Comparison of ENCODE assay signal across 8 cellular contexts in the genomic region with DNA sequence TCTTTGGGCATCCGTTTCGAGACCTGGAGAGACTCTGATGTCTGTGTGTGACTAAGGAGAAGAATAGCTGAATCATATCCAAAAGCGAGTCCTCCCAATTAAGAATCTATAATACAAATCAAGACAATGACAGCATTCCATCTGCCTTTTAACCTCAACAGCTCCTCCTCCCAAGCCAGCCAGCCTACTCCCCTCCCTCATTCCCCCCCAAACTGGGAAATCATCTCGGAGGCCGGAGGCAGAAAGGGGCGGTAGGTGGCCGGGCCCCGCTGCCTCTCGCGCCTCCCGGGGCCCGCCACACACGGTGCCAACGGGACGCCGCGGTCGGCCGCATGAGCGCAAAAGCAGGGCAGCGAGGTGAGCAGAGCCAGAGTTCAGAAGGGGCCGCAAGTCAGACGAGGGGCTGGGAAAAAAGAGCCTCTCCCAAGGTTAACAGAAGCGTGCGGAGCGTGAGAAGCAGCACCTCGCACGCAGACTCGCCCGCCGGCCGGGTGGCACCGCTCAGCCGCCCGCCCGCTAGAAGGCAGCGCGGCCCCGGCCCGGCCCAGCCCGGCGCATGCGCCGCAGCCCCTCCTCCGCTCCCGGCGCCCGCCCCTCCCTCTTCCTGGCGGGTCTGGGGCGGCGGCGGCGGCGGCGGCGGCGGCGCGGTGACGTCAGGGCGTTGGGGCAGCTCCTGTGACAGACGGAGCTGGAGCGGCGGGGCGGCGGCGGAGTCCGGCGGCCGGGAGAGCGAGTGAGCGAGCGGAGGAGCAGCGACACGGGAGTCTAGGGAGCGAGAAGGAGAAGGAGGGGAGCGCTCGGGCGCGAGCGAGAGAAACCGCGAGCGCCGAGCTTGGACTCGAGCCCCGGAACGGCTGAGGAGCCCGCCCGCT. TPM values are rescaled to one million over a fixed set of nuclear protein-coding genes. Genes with fewer than 3 reads are reported as not detected.
DNase-seq lines count a peak whose midpoint lies in the region; ATAC-seq and TF ChIP-seq lines count a peak whose summit lies in the region.

A gene (plus strand): TSS at position 681 of the 872 bp plus-strand sequence. CDS start 44,635 bp downstream, outside the sequence.

- H3K4me1 ChIP-seq in Panc1 (ENCODE audit: control insufficient read depth, insufficient read depth, low read length) = peaks cover 13% of the 10 kb centered on the region
- peaks cover 0 to 23% of the 10 kb centered on the region in 2 donors for H3K4me1 ChIP-seq in muscle layer of duodenum (ENCODE audit: control insufficient read depth in 1 of 2, insufficient read depth in 2 of 2, low read length in 2 of 2)

- no peaks in the 10 kb centered on the region for H3K36me3 Mint-ChIP-seq in activated T-cell treated with anti-CD3 and anti-CD28 coated beads, Interleukin-2, amount 50 U/mL, for 4 hours (ENCODE audit: insufficient read depth)

- H3K4me3 Mint-ChIP-seq in activated T-cell treated with anti-CD3 and anti-CD28 coated beads, Interleukin-2, amount 50 U/mL, for 4 hours = peak within 1 kb of the TSS; percentile 99

- H3K4me3 ChIP-seq in Panc1 (ENCODE audit: low read depth in 2 of 2, low read length in 2 of 2) (peak within 1 kb of the TSS; percentile 84 to 93), muscle layer of duodenum (ENCODE audit: low read depth in 1 of 2, low read length in 2 of 2) (peak within 1 kb of the TSS; percentile 76 to 88)

- in situ Hi-C loops in Panc1 (cut with HindIII; ENCODE audit: low pct_unique_long_range_greater_than_20kb, low sequenced_read_pairs) = no loop called here

- no peaks in the 10 kb centered on the region for H3K9me3 Mint-ChIP-seq in activated T-cell treated with anti-CD3 and anti-CD28 coated beads, Interleukin-2, amount 50 U/mL, for 4 hours

- H3K36me3 ChIP-seq in Panc1 (ENCODE audit: control insufficient read depth, insufficient read depth, low read length) = peaks cover 7% of the 10 kb centered on the region
- H3K36me3 ChIP-seq in muscle layer of duodenum (ENCODE audit: control insufficient read depth in 1 of 2, insufficient read depth in 2 of 2, low read length in 2 of 2) = peaks cover 0 to 6% of the 10 kb centered on the region in 2 donors

- CTCF ChIA-PET in Panc1 (lab: Charles Lee) = no interaction called here

- peaks cover 31% of the 10 kb centered on the region for H3K4me1 Mint-ChIP-seq in activated T-cell treated with anti-CD3 and anti-CD28 coated beads, Interleukin-2, amount 50 U/mL, for 4 hours (ENCODE audit: low read depth)

- no peaks in the 10 kb centered on the region for H3K27me3 Mint-ChIP-seq in activated T-cell treated with anti-CD3 and anti-CD28 coated beads, Interleukin-2, amount 50 U/mL, for 4 hours (ENCODE audit: low read depth)

- intact Hi-C loops in Panc1 (cut with micrococcal nuclease; ENCODE audit: unreplicated experiment) = no loop called here

- H3K27me3 ChIP-seq in Panc1 (ENCODE audit: control insufficient read depth, insufficient read depth, low read length) (no peaks in the 10 kb centered on the region), muscle layer of duodenum (ENCODE audit: low read depth, low read length) (no peaks in the 10 kb centered on the region)

- DNase-seq in DMS 273 treated with DMSO at 0.1 percent for 48 hours (lab: John Stamatoyannopoulos, UW) (peak; percentile 59), HuH-7.5 (ENCODE audit: low spot score) (peak; percentile 79), Panc1 (ENCODE audit: low read depth, low spot score) (no peak)
- peak; percentile 94 for DNase-seq in activated T-cell treated with anti-CD3 and anti-CD28 coated beads, Interleukin-2, amount 50 U/mL, for 4 hours
- DNase-seq in stimulated activated CD8-positive, alpha-beta memory T cell treated with anti-CD3 and anti-CD28 coated beads, Interleukin-7, amount 100 ng/mL, for 4 hours (ENCODE audit: low read depth in 2 of 2) = peak; percentile 84 to 95

- H3K9me3 ChIP-seq in Panc1 (ENCODE audit: control insufficient read depth, insufficient read depth, low read depth, low read length) (no peaks in the 10 kb centered on the region), muscle layer of duodenum (ENCODE audit: control insufficient read depth in 1 of 2, low read length in 2 of 2) (no peaks in the 10 kb centered on the region)

- POLR2A ChIA-PET in Panc1 (lab: Charles Lee) = interaction anchor here (0.6 kb wide), 1 partner anchor 89 kb away, joined by 3 read pairs; no protein-coding TSS in a partner anchor

- H3K27ac ChIP-seq in Panc1 (ENCODE audit: low read length) (peak within 1 kb of the TSS; percentile 91), muscle layer of duodenum (ENCODE audit: low read length) (peak within 1 kb of the TSS; percentile 92)

- ATAC-seq in GM21526 (IDR thresholded peaks at IDR 0.05; ENCODE audit: low FRiP score, unreplicated experiment) = peak; percentile 68
- peak; percentile 93 for ATAC-seq in Panc1
- ATAC-seq in activated T-cell treated with anti-CD3 and anti-CD28 coated beads, Interleukin-2, amount 50 U/mL, for 4 hours = peak; percentile 82 to 83
- peak; percentile 96 for ATAC-seq in esophagus mucosa

- TF ChIP-seq CTCF in Panc1 (IDR thresholded peaks at IDR 0.05) = no peak

- BruUV-seq in Panc1 (replicated peaks; lab: Mats Ljungman, UMichigan) = TSS peak; percentile 98

RNA-seq across cellular contexts. Expression of the gene that starts here (rescaled TPM):
- total RNA-seq in Panc1 (2021; ENCODE audit: unreplicated experiment) (120 TPM), esophagus mucosa (102 TPM)
- polyA plus RNA-seq in Panc1 (2012; ENCODE audit: insufficient read length) = 65.0 TPM
- total RNA-seq in activated T-cell treated with anti-CD3 and anti-CD28 coated beads, Interleukin-2, amount 50 U/mL, for 4 hours = 100 to 1,000 TPM; 122 to 133 (median 130) TPM
